In the genomic region with DNA sequence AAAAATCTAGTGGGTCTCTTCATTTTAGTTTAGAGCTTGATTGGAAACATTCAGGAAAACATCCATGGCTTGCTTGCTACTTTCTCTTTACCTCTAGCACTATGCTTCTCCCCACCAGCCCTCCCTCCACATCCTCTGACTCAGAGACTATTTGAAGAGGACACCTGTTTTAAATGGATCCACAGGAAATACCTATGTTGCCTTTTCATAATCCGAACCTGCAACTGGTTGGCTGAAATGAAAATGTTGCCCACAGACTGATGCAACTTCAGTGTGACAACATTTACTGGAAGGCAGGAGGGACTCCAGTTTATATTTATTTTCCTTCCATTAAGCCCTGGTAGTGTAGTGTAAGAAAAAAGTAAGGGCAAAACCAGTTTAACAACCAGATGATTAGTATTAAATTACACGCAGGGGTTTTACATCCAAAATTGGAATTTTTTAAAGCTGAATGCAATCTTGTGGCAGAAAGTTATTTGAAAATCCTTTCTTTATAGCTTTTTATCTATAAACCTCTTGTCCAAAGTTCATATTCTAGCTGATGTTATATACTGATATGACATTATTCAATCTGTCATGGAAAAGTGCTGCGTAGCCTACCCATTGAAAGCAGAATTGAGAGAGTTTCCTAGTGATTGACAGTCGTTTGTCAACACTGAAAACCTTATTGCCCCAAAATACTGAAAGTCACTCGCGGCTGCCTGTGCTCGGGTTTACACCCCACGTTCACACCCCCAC, we compare ENCODE assay signal across 8 cellular contexts. TPM values are rescaled to one million over a fixed set of nuclear protein-coding genes. Genes with fewer than 3 reads are reported as not detected.
A peak's percentile ranks its signal among the peaks of the same experiment; 100 is the strongest.
DNase-seq lines count a peak whose midpoint lies in the region; ATAC-seq and TF ChIP-seq lines count a peak whose summit lies in the region.

No MANE protein-coding gene starts in this region.

- peak; percentile 33 to 38 for DNase-seq in activated CD4-positive, alpha-beta T cell treated with anti-CD3 and anti-CD28 coated beads for 4 hours
- no peak for DNase-seq in activated CD4-positive, alpha-beta T cell treated with anti-CD3 and anti-CD28 coated beads for 1 hour
- DNase-seq in MG63 (peak; percentile 42), foreskin fibroblast (peak; percentile 80 to 89), omental fat pad (ENCODE audit: low spot score) (no peak)
- no peak for DNase-seq in activated T-helper 1 cell treated with anti-CD3 and anti-CD28 coated beads, Interleukin-12 subunit alpha, Interleukin-12 subunit beta, Interleukin-2, Interleukin-4 antibody, amounts not matched to agents 30 ng/mL and 10 ng/mL and 1 ng/mL, durations not matched to agents 14 hours and 24 hours and 36 hours (ENCODE audit: low spot score)

- ATAC-seq in omental fat pad (ENCODE audit: low FRiP score): peak; percentile 64
- no peak for ATAC-seq in HG02588 (IDR thresholded peaks at IDR 0.05; ENCODE audit: unreplicated experiment)
- ATAC-seq in GM21528 (IDR thresholded peaks at IDR 0.05; ENCODE audit: low FRiP score, unreplicated experiment): no peak

- no peaks in the 10 kb centered on the region for H3K27me3 ChIP-seq in MG63

- no peaks in the 10 kb centered on the region for H3K9me3 Mint-ChIP-seq in activated T-helper 1 cell treated with anti-CD3 and anti-CD28 coated beads, Interleukin-12 subunit alpha, Interleukin-12 subunit beta, Interleukin-2, Interleukin-4 antibody, amounts not matched to agents 30 ng/mL and 10 ng/mL and 1 ng/mL, durations not matched to agents 14 hours and 24 hours and 36 hours

- no peaks in the 10 kb centered on the region for H3K36me3 Mint-ChIP-seq in activated T-helper 1 cell treated with anti-CD3 and anti-CD28 coated beads, Interleukin-12 subunit alpha, Interleukin-12 subunit beta, Interleukin-2, Interleukin-4 antibody, amounts not matched to agents 30 ng/mL and 10 ng/mL and 1 ng/mL, durations not matched to agents 14 hours and 24 hours and 36 hours (ENCODE audit: low read depth)

- intact Hi-C loops in activated T-helper 1 cell treated with anti-CD3 and anti-CD28 coated beads, Interleukin-12 subunit alpha, Interleukin-12 subunit beta, Interleukin-2, Interleukin-4 antibody, amounts not matched to agents 30 ng/mL and 10 ng/mL and 1 ng/mL, durations not matched to agents 14 hours and 24 hours and 36 hours (cut with micrococcal nuclease): loop anchor here (1.0 to 10.0 kb wide), 6 partner anchors 83 to 913 kb away; a partner anchor contains a TSS

- peak overlapping the region; percentile 94 for H3K27ac Mint-ChIP-seq in activated T-helper 1 cell treated with anti-CD3 and anti-CD28 coated beads, Interleukin-12 subunit alpha, Interleukin-12 subunit beta, Interleukin-2, Interleukin-4 antibody, amounts not matched to agents 30 ng/mL and 10 ng/mL and 1 ng/mL, durations not matched to agents 14 hours and 24 hours and 36 hours

- H3K27me3 Mint-ChIP-seq in activated T-helper 1 cell treated with anti-CD3 and anti-CD28 coated beads, Interleukin-12 subunit alpha, Interleukin-12 subunit beta, Interleukin-2, Interleukin-4 antibody, amounts not matched to agents 30 ng/mL and 10 ng/mL and 1 ng/mL, durations not matched to agents 14 hours and 24 hours and 36 hours (ENCODE audit: insufficient read depth): no peaks in the 10 kb centered on the region

- peak overlapping the region; percentile 90 for H3K4me3 Mint-ChIP-seq in activated T-helper 1 cell treated with anti-CD3 and anti-CD28 coated beads, Interleukin-12 subunit alpha, Interleukin-12 subunit beta, Interleukin-2, Interleukin-4 antibody, amounts not matched to agents 30 ng/mL and 10 ng/mL and 1 ng/mL, durations not matched to agents 14 hours and 24 hours and 36 hours

- H3K9me3 ChIP-seq in MG63: peaks cover 2% of the 10 kb centered on the region; the same call in 1 of the 2 replicates

- no peaks in the 10 kb centered on the region; the same call in 1 of the 2 replicates for H3K36me3 ChIP-seq in MG63

- peaks cover 28% of the 10 kb centered on the region for H3K4me1 Mint-ChIP-seq in activated T-helper 1 cell treated with anti-CD3 and anti-CD28 coated beads, Interleukin-12 subunit alpha, Interleukin-12 subunit beta, Interleukin-2, Interleukin-4 antibody, amounts not matched to agents 30 ng/mL and 10 ng/mL and 1 ng/mL, durations not matched to agents 14 hours and 24 hours and 36 hours (ENCODE audit: low read depth)

- TF ChIP-seq CTCF in foreskin fibroblast (IDR thresholded peaks at IDR 0.05; ENCODE audit: low read depth, low read length) (no peak), omental fat pad (IDR thresholded peaks at IDR 0.05) (no peak)

- H3K4me3 ChIP-seq in MG63: peak overlapping the region; percentile 79
- H3K4me3 ChIP-seq in foreskin fibroblast (ENCODE audit: low read depth in 1 of 2, low read length in 2 of 2): peak overlapping the region; percentile 68 to 80

RNA-seq across cellular contexts. Expression of a gene that starts 0.9 kb away (rescaled TPM):
- total RNA-seq in MG63 (2014; rRNA removed; shearing (Covaris generic); ENCODE audit: low replicate concordance): 36.6 and 42.5 TPM in 2 replicates
- 2.1 and 2.6 TPM in 2 replicates for total RNA-seq in activated T-helper 1 cell treated with anti-CD3 and anti-CD28 coated beads, Interleukin-12 subunit alpha, Interleukin-12 subunit beta, Interleukin-2, Interleukin-4 antibody, amounts not matched to agents 30 ng/mL and 10 ng/mL and 1 ng/mL, durations not matched to agents 14 hours and 24 hours and 36 hours
- 10 to 100 TPM; 18.1 to 47.3 (median 22.9) TPM for total RNA-seq in omental fat pad

Comparison
In these comparisons a context has a peak if more than half of its experiments do, and no peak if none do; other contexts are left out.
1. DNase-seq: peak in activated CD4-positive, alpha-beta T cell treated with anti-CD3 and anti-CD28 coated beads for 4 hours (2 of 2), MG63 (single experiment) and foreskin fibroblast (2 of 2); none in activated CD4-positive, alpha-beta T cell treated with anti-CD3 and anti-CD28 coated beads for 1 hour (single experiment), activated T-helper 1 cell treated with anti-CD3 and anti-CD28 coated beads, Interleukin-12 subunit alpha, Interleukin-12 subunit beta, Interleukin-2, Interleukin-4 antibody, amounts not matched to agents 30 ng/mL and 10 ng/mL and 1 ng/mL, durations not matched to agents 14 hours and 24 hours and 36 hours (single experiment) and omental fat pad (single experiment).